Comparison of ENCODE assay signal across 1 cellular context in the genomic region with DNA sequence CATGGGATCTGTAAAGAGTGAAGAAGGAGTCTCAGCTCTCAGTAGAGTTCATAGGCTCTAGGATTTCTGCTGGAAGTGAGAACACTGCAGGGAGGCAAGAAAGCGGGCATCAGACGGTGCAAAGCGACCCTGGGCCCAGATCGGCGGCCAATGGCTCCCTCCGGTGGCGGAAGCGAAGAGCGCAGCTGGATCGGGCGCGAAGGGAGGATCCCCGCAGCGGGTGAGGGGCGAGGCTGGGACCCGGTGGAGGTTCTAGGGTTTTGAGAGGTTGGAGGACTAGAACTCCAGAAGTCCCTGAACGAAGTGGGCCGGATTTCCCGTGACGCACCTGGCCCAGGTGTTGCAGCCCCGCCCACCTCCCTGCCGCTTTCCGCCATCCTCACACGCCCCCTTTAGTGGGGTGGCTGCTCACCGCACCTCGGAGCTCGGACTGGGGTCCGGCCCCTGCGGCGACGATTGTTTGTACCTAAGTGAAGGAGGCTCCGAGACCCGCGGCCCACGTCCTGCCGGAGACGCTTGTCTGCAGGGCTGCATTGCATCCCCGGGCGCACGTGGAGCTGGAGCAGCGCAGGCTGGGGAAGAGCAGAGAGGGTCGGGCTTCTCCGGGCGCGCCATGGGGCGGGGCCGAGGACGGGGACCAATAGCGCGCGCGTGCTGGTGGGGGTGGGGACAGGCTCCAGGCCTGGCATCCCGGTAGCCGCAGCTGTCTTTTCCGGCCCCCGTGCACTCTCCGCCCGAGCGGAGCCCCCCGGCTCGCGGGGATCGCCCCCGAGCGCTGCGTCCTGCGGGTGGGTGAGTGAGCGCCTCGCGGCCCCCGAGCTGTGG.
TF ChIP-seq lines count a peak whose summit lies in the region.

A gene with protein sequence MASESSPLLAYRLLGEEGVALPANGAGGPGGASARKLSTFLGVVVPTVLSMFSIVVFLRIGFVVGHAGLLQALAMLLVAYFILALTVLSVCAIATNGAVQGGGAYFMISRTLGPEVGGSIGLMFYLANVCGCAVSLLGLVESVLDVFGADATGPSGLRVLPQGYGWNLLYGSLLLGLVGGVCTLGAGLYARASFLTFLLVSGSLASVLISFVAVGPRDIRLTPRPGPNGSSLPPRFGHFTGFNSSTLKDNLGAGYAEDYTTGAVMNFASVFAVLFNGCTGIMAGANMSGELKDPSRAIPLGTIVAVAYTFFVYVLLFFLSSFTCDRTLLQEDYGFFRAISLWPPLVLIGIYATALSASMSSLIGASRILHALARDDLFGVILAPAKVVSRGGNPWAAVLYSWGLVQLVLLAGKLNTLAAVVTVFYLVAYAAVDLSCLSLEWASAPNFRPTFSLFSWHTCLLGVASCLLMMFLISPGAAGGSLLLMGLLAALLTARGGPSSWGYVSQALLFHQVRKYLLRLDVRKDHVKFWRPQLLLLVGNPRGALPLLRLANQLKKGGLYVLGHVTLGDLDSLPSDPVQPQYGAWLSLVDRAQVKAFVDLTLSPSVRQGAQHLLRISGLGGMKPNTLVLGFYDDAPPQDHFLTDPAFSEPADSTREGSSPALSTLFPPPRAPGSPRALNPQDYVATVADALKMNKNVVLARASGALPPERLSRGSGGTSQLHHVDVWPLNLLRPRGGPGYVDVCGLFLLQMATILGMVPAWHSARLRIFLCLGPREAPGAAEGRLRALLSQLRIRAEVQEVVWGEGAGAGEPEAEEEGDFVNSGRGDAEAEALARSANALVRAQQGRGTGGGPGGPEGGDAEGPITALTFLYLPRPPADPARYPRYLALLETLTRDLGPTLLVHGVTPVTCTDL (plus strand): TSS at position 666 of the 825 bp plus-strand sequence. CDS start 1,485 bp downstream, outside the sequence.

TF ChIP-seq in endothelial cell of umbilical vein, 7 proteins besides CTCF, POLR2A, EP300 and RAD21 (continued from another document):
- no peak for TF ChIP-seq GATA2 (IDR thresholded peaks at IDR 0.05; ENCODE audit: insufficient read depth, insufficient read length, low read depth, low read length)
